In the genomic region with DNA sequence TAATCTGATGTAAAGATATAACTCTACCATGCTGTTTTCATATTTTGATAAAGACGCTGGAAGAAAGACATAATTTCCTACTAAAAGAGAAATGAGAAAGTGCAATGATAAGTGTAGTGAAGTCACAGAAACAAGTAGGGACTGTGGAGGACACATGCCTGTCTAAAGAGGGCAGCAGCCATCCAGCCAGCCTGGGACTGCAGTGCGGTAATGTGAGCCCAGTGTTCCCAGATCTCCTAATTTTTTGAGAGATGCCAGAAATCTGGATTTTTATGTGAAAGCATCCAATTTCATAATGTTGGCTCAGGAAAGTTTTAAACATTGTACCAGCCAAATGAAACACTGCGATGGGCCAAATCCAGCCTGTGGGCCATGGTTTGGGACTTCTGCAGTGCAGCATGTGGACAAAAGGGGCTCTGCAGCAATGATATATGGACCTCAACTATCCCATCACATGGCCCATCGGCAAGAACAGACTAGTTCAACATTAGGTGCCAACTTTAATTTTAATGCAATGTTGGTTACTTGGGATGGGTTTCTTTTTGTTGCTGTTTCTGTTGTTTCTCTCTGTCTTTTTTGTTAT, we compare ENCODE assay signal across 1 cellular context.
TF ChIP-seq lines count a peak whose summit lies in the region.

No MANE protein-coding gene starts in this region.

TF ChIP-seq in GM23338, 12 proteins besides CTCF, POLR2A, EP300 and RAD21 (continued from another document):
- TF ChIP-seq, protein P1, sequence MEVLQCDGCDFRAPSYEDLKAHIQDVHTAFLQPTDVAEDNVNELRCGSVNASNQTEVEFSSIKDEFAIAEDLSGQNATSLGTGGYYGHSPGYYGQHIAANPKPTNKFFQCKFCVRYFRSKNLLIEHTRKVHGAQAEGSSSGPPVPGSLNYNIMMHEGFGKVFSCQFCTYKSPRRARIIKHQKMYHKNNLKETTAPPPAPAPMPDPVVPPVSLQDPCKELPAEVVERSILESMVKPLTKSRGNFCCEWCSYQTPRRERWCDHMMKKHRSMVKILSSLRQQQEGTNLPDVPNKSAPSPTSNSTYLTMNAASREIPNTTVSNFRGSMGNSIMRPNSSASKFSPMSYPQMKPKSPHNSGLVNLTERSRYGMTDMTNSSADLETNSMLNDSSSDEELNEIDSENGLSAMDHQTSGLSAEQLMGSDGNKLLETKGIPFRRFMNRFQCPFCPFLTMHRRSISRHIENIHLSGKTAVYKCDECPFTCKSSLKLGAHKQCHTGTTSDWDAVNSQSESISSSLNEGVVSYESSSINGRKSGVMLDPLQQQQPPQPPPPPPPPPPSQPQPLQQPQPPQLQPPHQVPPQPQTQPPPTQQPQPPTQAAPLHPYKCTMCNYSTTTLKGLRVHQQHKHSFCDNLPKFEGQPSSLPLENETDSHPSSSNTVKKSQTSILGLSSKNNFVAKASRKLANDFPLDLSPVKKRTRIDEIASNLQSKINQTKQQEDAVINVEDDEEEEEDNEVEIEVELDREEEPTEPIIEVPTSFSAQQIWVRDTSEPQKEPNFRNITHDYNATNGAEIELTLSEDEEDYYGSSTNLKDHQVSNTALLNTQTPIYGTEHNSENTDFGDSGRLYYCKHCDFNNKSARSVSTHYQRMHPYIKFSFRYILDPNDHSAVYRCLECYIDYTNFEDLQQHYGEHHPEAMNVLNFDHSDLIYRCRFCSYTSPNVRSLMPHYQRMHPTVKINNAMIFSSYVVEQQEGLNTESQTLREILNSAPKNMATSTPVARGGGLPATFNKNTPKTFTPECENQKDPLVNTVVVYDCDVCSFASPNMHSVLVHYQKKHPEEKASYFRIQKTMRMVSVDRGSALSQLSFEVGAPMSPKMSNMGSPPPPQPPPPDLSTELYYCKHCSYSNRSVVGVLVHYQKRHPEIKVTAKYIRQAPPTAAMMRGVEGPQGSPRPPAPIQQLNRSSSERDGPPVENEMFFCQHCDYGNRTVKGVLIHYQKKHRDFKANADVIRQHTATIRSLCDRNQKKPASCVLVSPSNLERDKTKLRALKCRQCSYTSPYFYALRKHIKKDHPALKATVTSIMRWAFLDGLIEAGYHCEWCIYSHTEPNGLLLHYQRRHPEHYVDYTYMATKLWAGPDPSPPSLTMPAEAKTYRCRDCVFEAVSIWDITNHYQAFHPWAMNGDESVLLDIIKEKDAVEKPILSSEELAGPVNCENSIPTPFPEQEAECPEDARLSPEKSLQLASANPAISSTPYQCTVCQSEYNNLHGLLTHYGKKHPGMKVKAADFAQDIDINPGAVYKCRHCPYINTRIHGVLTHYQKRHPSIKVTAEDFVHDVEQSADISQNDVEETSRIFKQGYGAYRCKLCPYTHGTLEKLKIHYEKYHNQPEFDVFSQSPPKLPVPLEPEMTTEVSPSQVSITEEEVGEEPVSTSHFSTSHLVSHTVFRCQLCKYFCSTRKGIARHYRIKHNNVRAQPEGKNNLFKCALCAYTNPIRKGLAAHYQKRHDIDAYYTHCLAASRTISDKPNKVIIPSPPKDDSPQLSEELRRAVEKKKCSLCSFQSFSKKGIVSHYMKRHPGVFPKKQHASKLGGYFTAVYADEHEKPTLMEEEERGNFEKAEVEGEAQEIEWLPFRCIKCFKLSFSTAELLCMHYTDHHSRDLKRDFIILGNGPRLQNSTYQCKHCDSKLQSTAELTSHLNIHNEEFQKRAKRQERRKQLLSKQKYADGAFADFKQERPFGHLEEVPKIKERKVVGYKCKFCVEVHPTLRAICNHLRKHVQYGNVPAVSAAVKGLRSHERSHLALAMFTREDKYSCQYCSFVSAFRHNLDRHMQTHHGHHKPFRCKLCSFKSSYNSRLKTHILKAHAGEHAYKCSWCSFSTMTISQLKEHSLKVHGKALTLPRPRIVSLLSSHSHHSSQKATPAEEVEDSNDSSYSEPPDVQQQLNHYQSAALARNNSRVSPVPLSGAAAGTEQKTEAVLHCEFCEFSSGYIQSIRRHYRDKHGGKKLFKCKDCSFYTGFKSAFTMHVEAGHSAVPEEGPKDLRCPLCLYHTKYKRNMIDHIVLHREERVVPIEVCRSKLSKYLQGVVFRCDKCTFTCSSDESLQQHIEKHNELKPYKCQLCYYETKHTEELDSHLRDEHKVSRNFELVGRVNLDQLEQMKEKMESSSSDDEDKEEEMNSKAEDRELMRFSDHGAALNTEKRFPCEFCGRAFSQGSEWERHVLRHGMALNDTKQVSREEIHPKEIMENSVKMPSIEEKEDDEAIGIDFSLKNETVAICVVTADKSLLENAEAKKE (CRISPR knock-in tag; IDR thresholded peaks at IDR 0.05), result no peak
- TF ChIP-seq, protein P2, sequence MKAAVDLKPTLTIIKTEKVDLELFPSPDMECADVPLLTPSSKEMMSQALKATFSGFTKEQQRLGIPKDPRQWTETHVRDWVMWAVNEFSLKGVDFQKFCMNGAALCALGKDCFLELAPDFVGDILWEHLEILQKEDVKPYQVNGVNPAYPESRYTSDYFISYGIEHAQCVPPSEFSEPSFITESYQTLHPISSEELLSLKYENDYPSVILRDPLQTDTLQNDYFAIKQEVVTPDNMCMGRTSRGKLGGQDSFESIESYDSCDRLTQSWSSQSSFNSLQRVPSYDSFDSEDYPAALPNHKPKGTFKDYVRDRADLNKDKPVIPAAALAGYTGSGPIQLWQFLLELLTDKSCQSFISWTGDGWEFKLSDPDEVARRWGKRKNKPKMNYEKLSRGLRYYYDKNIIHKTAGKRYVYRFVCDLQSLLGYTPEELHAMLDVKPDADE (IDR thresholded peaks at IDR 0.05), result no peak
- TF ChIP-seq ZNF114 (CRISPR knock-in tag; IDR thresholded peaks at IDR 0.05) (no peak), JUNB (IDR thresholded peaks at IDR 0.05; ENCODE audit: unreplicated experiment) (no peak), NANOG (IDR thresholded peaks at IDR 0.05; ENCODE audit: borderline replicate concordance) (no peak), REST (IDR thresholded peaks at IDR 0.05; ENCODE audit: unreplicated experiment) (no peak), EZH2 (IDR thresholded peaks at IDR 0.05; ENCODE audit: low read depth, unreplicated experiment) (no peak), POLR2AphosphoS5 (IDR thresholded peaks at IDR 0.05; ENCODE audit: low read depth) (no peak), CREB1 (CRISPR knock-in tag; IDR thresholded peaks at IDR 0.05; ENCODE audit: low read depth) (no peak)
TF ChIP-seq in GM23338: peak in this region for 0.
